Comparison of ENCODE assay signal across 8 cellular contexts in genomic region chr2:97590515-97591394, GRCh38. TPM values are rescaled to one million over a fixed set of nuclear protein-coding genes. Genes with fewer than 3 reads are reported as not detected.
DNase-seq lines count a peak whose midpoint lies in the region; ATAC-seq, FAIRE-seq and TF ChIP-seq lines count a peak whose summit lies in the region.
"Not testable (repeated sequence)": the region's sequence is repeated elsewhere in the genome, so short reads cannot be mapped to it uniquely, and the experiment has no call there.

No MANE protein-coding gene starts in this region.

- WGBS in A549 (ENCODE audit: missing lambda C conversion rate), result under 1% methylated on average over 17 of the region's 33 CpGs
- 4% methylated on average over 20 of the region's 33 CpGs for WGBS in esophagus muscularis mucosa

- TF ChIP-seq CTCF in A549 (IDR thresholded peaks at IDR 0.05) (peak; percentile 99), RWPE2 (IDR thresholded peaks at IDR 0.05; ENCODE audit: poor library complexity, severe bottlenecking) (peak; percentile 90), esophagus muscularis mucosa (IDR thresholded peaks at IDR 0.05) (peak; percentile 74 to 99 (median 90))

- H3K36me3 ChIP-seq in RWPE2 (ENCODE audit: low read depth); esophagus muscularis mucosa: not testable (repeated sequence)

- H3K27ac Mint-ChIP-seq in memory B cell, result peak overlapping the region; percentile 73

- peak overlapping the region; percentile 95 to 96 for H3K27ac ChIP-seq in A549
- H3K27ac ChIP-seq in RWPE2 (ENCODE audit: poor library complexity, severe bottlenecking), result peak overlapping the region; percentile 83
- peak overlapping the region; percentile 88 to 96 (median 92) for H3K27ac ChIP-seq in esophagus muscularis mucosa (replicated peaks in 1 of 4)

- peak; percentile 94 to 98 for TF ChIP-seq RAD21 in A549 (conservative IDR thresholded peaks at IDR 0.05 in 1 of 2, IDR thresholded peaks at IDR 0.05 in 1 of 2)

- peak; percentile 28; the same call in 1 of the 2 replicates for TF ChIP-seq POLR2A in A549 (IDR thresholded peaks at IDR 0.05; ENCODE audit: low read length)
- not testable (repeated sequence) for TF ChIP-seq POLR2A in esophagus muscularis mucosa (IDR thresholded peaks at IDR 0.05; ENCODE audit: low read depth)

- H3K27me3 Mint-ChIP-seq in memory B cell, result not testable (repeated sequence)

- H3K9me3 Mint-ChIP-seq in memory B cell, result not testable (repeated sequence)

- not testable (repeated sequence) for H3K4me1 ChIP-seq in A549; RWPE2 (ENCODE audit: insufficient read depth, poor library complexity, severe bottlenecking); esophagus muscularis mucosa

- TF ChIP-seq EP300 in A549 (IDR thresholded peaks at IDR 0.05); esophagus muscularis mucosa (IDR thresholded peaks at IDR 0.05): not testable (repeated sequence)

- H3K36me3 Mint-ChIP-seq in memory B cell, result not testable (repeated sequence)

- H3K4me3 Mint-ChIP-seq in memory B cell, result peak overlapping the region; percentile 86

- FAIRE-seq in A549 (lab: Jason Lieb, UNC), result not testable (repeated sequence)

- H3K4me3 ChIP-seq in A549 (peak overlapping the region; percentile 67), RWPE2 (ENCODE audit: severe bottlenecking) (peak overlapping the region; percentile 42), esophagus muscularis mucosa (peak overlapping the region; percentile 61 to 82 (median 67))

- H3K27me3 ChIP-seq in RWPE2 (ENCODE audit: insufficient read depth, poor library complexity, severe bottlenecking); esophagus muscularis mucosa: not testable (repeated sequence)

- H3K9me3 ChIP-seq in A549; RWPE2 (ENCODE audit: severe bottlenecking); esophagus muscularis mucosa: not testable (repeated sequence)

- POLR2A ChIA-PET in A549 (lab: Yijun Ruan, JAX), result interaction anchor here (1.3 to 2.4 kb wide), 3 partner anchors 55 to 107 kb away, joined by 8 to 19 read pairs (median 16); partner anchors contain the start of genes ACTR1B and COX5B

- CTCF ChIA-PET in A549 (lab: Yijun Ruan, JAX), result interaction anchor here (0.6 to 2.5 kb wide), 35 partner anchors 10 to 1526 kb away, joined by 3 to 133 read pairs (median 4); partner anchors contain the start of genes ACTR1B and COX5B

- peak; percentile 75 to 88 for ATAC-seq in A549
- peak; percentile 53 for ATAC-seq in GM18858 (IDR thresholded peaks at IDR 0.05; ENCODE audit: unreplicated experiment)
- peak; percentile 54 for ATAC-seq in HG03066 (IDR thresholded peaks at IDR 0.05; ENCODE audit: low read depth, unreplicated experiment)
- ATAC-seq in RWPE2 (ENCODE audit: low read depth), result peak; percentile 69
- peak; percentile 67 for ATAC-seq in memory B cell (ENCODE audit: low read depth)

- intact Hi-C loops in esophagus muscularis mucosa (cut with DNase I), result loop anchor here (2.0 to 5.0 kb wide), 2 partner anchors 72 to 106 kb away; partner anchors contain the start of gene ACTR1B

- H3K4me1 Mint-ChIP-seq in memory B cell, result not testable (repeated sequence)

- H3K4me2 ChIP-seq in A549, result peak overlapping the region; percentile 90

- DNase-seq in A549 (ENCODE audit: low read depth in 1 of 2, low spot score in 1 of 2) (peak; percentile 1 to 91), RWPE2 (ENCODE audit: low spot score) (peak; percentile 58), esophagus muscularis mucosa (ENCODE audit: extremely low spot score) (peak; percentile 94), memory B cell (ENCODE audit: low spot score in 2 of 2) (peak; percentile 59 to 80)
- peak; percentile 39 for DNase-seq in activated effector memory CD4-positive, alpha-beta T cell treated with Interleukin-2 at 50 U/mL for 16 hours
- DNase-seq in stimulated activated CD4-positive, alpha-beta T cell treated with anti-CD3 and anti-CD28 coated beads, Interleukin-1b, Interleukin-23, amount 100 ng/mL, for 1 hour (ENCODE audit: low read depth in 2 of 2), result peak; percentile 43 to 59

TF ChIP-seq in A549, 52 proteins besides CTCF, POLR2A, EP300 and RAD21:
- TF ChIP-seq KDM5A (IDR thresholded peaks at IDR 0.05) (peak; percentile 69), SMC3 (IDR thresholded peaks at IDR 0.05) (peak; percentile 96), MAX (IDR thresholded peaks at IDR 0.05) (0 out of 2 replicates have a peak, but pooled peaks have one; percentile 22)
TF ChIP-seq in A549: peak in this region for 3; not testable (repeated sequence) for 49.

RNA-seq across cellular contexts. Expression of gene ANKRD36B, which starts 1.1 kb away (rescaled TPM):
- polyA plus RNA-seq in A549 (2011; rRNA removed) (10.8 and 13.9 TPM in 2 replicates), A549 (2017; fragmentation: RNase III; extraction: RNeasy Plus Mini Kit Qiagen cat#74134 plus additional on column Dnase treatment) (3.0 to 3.9 TPM (median 3.5 TPM) in 3 replicates)
- 1.5 TPM in 2 replicates for polyA plus RNA-seq in A549 (2012; cell fraction: cytosol; rRNA removed)
- 5.2 and 8.1 TPM in 2 replicates for polyA plus RNA-seq in A549 (2012; cell fraction: nucleus; rRNA removed)
- polyA minus RNA-seq in A549 (2011; rRNA and poly(A)+ RNA removed), result 28.5 and 41.5 TPM in 2 replicates
- 10 to 100 TPM in 3 of 4 donors, 1 to 10 TPM in 1; 9.4 to 25.7 (median 15.0) TPM for total RNA-seq in esophagus muscularis mucosa

RNA-seq across cellular contexts. Expression of gene COX5B, which starts 55.1 kb away (rescaled TPM):
- 332 and 343 TPM in 2 replicates for polyA plus RNA-seq in A549 (2011; rRNA removed)
- polyA plus RNA-seq in A549 (2012; cell fraction: cytosol; rRNA removed), result 543 and 608 TPM in 2 replicates
- 269 and 330 TPM in 2 replicates for polyA plus RNA-seq in A549 (2012; cell fraction: nucleus; rRNA removed)
- polyA plus RNA-seq in A549 (2017; fragmentation: RNase III; extraction: RNeasy Plus Mini Kit Qiagen cat#74134 plus additional on column Dnase treatment), result 341 to 372 TPM (median 353 TPM) in 3 replicates
- polyA minus RNA-seq in A549 (2011; rRNA and poly(A)+ RNA removed), result 32.8 and 39.3 TPM in 2 replicates
- total RNA-seq in esophagus muscularis mucosa, result 100 to 1,000 TPM; 382 to 507 (median 481) TPM

Comparison
In these comparisons a context has a peak if more than half of its experiments do, and no peak if none do; other contexts are left out.
1. Peak in every context shown above with its lines: DNase-seq, ATAC-seq, H3K4me3 ChIP-seq and H3K27ac ChIP-seq.
2. DNase-seq: peak in every context shown above with its lines; median percentile 94 in esophagus muscularis mucosa; 70 in memory B cell; 58 in RWPE2; 51 in stimulated activated CD4-positive, alpha-beta T cell treated with anti-CD3 and anti-CD28 coated beads, Interleukin-1b, Interleukin-23, amount 100 ng/mL, for 1 hour; 46 in A549; 39 in activated effector memory CD4-positive, alpha-beta T cell treated with Interleukin-2 at 50 U/mL for 16 hours.